2 cellular contexts compared by ENCODE assay signal in the genomic region with DNA sequence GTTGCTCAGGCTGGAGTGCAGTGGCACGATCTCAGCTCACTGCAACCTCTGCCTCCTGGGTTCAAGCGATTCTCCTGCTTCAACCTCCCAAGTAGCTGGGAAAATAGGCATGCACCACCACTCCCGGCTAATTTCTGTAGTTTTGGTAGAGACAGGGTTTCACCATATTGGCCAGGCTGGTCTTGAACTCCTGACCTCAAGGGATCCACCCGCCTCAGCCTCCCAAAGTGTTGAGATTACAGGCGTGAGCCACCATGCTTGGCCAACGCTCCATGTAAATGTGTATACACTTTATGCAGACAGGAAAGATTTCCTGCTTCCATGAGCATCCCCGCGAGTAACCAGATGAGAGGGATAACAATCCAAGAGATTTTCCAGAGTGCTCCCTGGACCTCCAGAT. TPM values are rescaled to one million over a fixed set of nuclear protein-coding genes. Genes with fewer than 3 reads are reported as not detected.
"Had no signal": no experiment of that assay in that cellular context is flagged by ENCODE, and none has a peak within 500 bp of the region (broad histone marks: within the 10 kb centered on the region; RNA-seq: fewer than 3 reads in every experiment).

No MANE protein-coding gene starts in this region.

RNA-seq across cellular contexts. Expression of a gene that starts 52.1 kb away (rescaled TPM):
- total RNA-seq: activated CD8-positive, alpha-beta memory T cell treated with anti-CD3 and anti-CD28 coated beads, Interleukin-2, amount 10 ng/mL, durations not matched to agents 7 days and 5 days; T-helper 2 cell treated with Interferon-gamma antibody and Interleukin-4, amounts not matched to agents 100 ng/mL and 5 ng/mL, for 36 hours had no signal
